ENCODE assay signal across 19 cellular contexts in genomic region chr2:139018252-139018651, GRCh38.
A peak's percentile ranks its signal among the peaks of the same experiment; 100 is the strongest.
DNase-seq lines count a peak whose midpoint lies in the region; ATAC-seq and TF ChIP-seq lines count a peak whose summit lies in the region.
"Had no signal": no experiment of that assay in that cellular context is flagged by ENCODE, and none has a peak within 500 bp of the region (broad histone marks: within the 10 kb centered on the region; RNA-seq: fewer than 3 reads in every experiment).

No MANE protein-coding gene starts in this region.

- H4K8ac ChIP-seq in neuronal stem cell (ENCODE audit: low read depth, low read length): peak overlapping the region; percentile 93

- H3K4me1 Mint-ChIP-seq in chondrocyte (ENCODE audit: low read depth) (no peaks in the 10 kb centered on the region), immature natural killer cell (no peaks in the 10 kb centered on the region)
- H3K4me1 Mint-ChIP-seq in stimulated activated effector memory CD8-positive, alpha-beta T cell treated with anti-CD3 and anti-CD28 coated beads, Interleukin-12 subunit alpha, Interleukin-12 subunit beta, amount 100 ng/mL, for 72 hours: no peaks in the 10 kb centered on the region
- H3K4me1 Mint-ChIP-seq: B cell had no signal

- peak overlapping the region; percentile 31 for H3K23ac ChIP-seq in neuronal stem cell (ENCODE audit: low read depth, low read length, poor library complexity)

- DNase-seq in chondrocyte (ENCODE audit: low spot score) (peak; percentile 69), neuronal stem cell (ENCODE audit: low spot score) (no peak), aorta (no peak), immature natural killer cell (no peak), colonic mucosa (no peak)
- no peak for DNase-seq in stimulated activated effector memory CD8-positive, alpha-beta T cell treated with anti-CD3 and anti-CD28 coated beads, Interleukin-12 subunit alpha, Interleukin-12 subunit beta, amount 100 ng/mL, for 72 hours (ENCODE audit: low spot score in 2 of 2)
- DNase-seq in activated CD4-positive, alpha-beta T cell treated with anti-CD3 and anti-CD28 coated beads for 1 hour: no peak
- DNase-seq: AML-193; Caco-2; Calu3; CD4-positive, alpha-beta T cell; CD8-positive, alpha-beta T cell; DMS79 treated with DMSO at 0.1 percent for 48 hours; GF-D8 had no signal

- no peak overlapping the region for H2BK15ac ChIP-seq in neuronal stem cell (ENCODE audit: low read length)

- TF ChIP-seq CTCF in chondrocyte (IDR thresholded peaks at IDR 0.05) (no peak), colonic mucosa (IDR thresholded peaks at IDR 0.05) (no peak)

- peaks cover 49% of the 10 kb centered on the region for H3K9me3 Mint-ChIP-seq in chondrocyte (ENCODE audit: low read depth)
- peaks cover 32% of the 10 kb centered on the region for H3K9me3 Mint-ChIP-seq in stimulated activated effector memory CD8-positive, alpha-beta T cell treated with anti-CD3 and anti-CD28 coated beads, Interleukin-12 subunit alpha, Interleukin-12 subunit beta, amount 100 ng/mL, for 72 hours
- peaks cover 18 to 62% (median 29%) of the 10 kb centered on the region in 6 donors for H3K9me3 Mint-ChIP-seq in immature natural killer cell

- no peak overlapping the region for H2AFZ ChIP-seq in neuronal stem cell (ENCODE audit: low read length)

- H3K18ac ChIP-seq in neuronal stem cell (ENCODE audit: low read length): peak overlapping the region; percentile 76

- H3K79me1 ChIP-seq in neuronal stem cell (ENCODE audit: low read depth, low read length): no peaks in the 10 kb centered on the region

- no peak overlapping the region for H2BK5ac ChIP-seq in neuronal stem cell (ENCODE audit: low read length)

- H3K36me3 ChIP-seq in neuronal stem cell (replicated peaks in 1 of 2; ENCODE audit: control insufficient read depth in 2 of 2, insufficient read depth in 2 of 2, low read length in 2 of 2) (no peaks in the 10 kb centered on the region), aorta (ENCODE audit: control insufficient read depth in 1 of 2, insufficient read depth in 2 of 2, low read length in 1 of 2) (no peaks in the 10 kb centered on the region), colonic mucosa (no peaks in the 10 kb centered on the region)
- H3K36me3 ChIP-seq: BLaER1 treated with 17β-estradiol and CSF1 and Interleukin-3, amounts not matched to agents 10 nM and 100 nM had no signal

- peak overlapping the region; percentile 38 for H3K14ac ChIP-seq in neuronal stem cell (ENCODE audit: low read length)

- H2BK12ac ChIP-seq in neuronal stem cell (ENCODE audit: low read length): no peak overlapping the region

- no peak overlapping the region for H4K91ac ChIP-seq in neuronal stem cell (ENCODE audit: low read depth, low read length, poor library complexity)

- H3K9me3 ChIP-seq in neuronal stem cell (replicated peaks in 1 of 2; ENCODE audit: control insufficient read depth in 2 of 2, insufficient read depth in 1 of 2, low read depth in 1 of 2, low read length in 2 of 2) (no peaks in the 10 kb centered on the region), aorta (ENCODE audit: control insufficient read depth, low read length) (peaks cover 6% of the 10 kb centered on the region), colonic mucosa (no peaks in the 10 kb centered on the region)
- H3K9me3 ChIP-seq: A549, Caco-2 had no signal

- peaks cover 14% of the 10 kb centered on the region for H3K36me3 Mint-ChIP-seq in chondrocyte (ENCODE audit: low read depth)
- H3K36me3 Mint-ChIP-seq in stimulated activated effector memory CD8-positive, alpha-beta T cell treated with anti-CD3 and anti-CD28 coated beads, Interleukin-12 subunit alpha, Interleukin-12 subunit beta, amount 100 ng/mL, for 72 hours: no peaks in the 10 kb centered on the region
- H3K36me3 Mint-ChIP-seq in immature natural killer cell: no peaks in the 10 kb centered on the region
- H3K36me3 Mint-ChIP-seq: CD8-positive, alpha-beta T cell had no signal

- no CpG with 5 or more reads among the region's 2 CpGs for WGBS in neuronal stem cell (ENCODE audit: extremely low coverage in 2 of 2, insufficient read length in 2 of 2, insufficient replicate concordance in 1 of 2), 2 donors
- WGBS in aorta, 2 donors: 70 to 87% methylated on average over 2 of the region's 2 CpGs

- H3K27ac ChIP-seq in neuronal stem cell (replicated peaks; ENCODE audit: low read length) (no peak overlapping the region), aorta (ENCODE audit: low read depth in 1 of 2, low read length in 2 of 2) (no peak overlapping the region), colonic mucosa (no peak overlapping the region)
- H3K27ac ChIP-seq: 22Rv1; A549; BLaER1 treated with 17β-estradiol and CSF1 and Interleukin-3, amounts not matched to agents 10 nM and 100 nM; C4-2B had no signal

- no peak overlapping the region for H3K4me2 ChIP-seq in neuronal stem cell (ENCODE audit: insufficient read depth, low read length, poor library complexity, severe bottlenecking)
- H3K4me2 ChIP-seq: A549; BLaER1 treated with 17β-estradiol and CSF1 and Interleukin-3, amounts not matched to agents 10 nM and 100 nM had no signal

- H3K4me3 Mint-ChIP-seq in chondrocyte (ENCODE audit: unreplicated experiment) (no peak overlapping the region), immature natural killer cell (no peak overlapping the region)
- H3K4me3 Mint-ChIP-seq in stimulated activated effector memory CD8-positive, alpha-beta T cell treated with anti-CD3 and anti-CD28 coated beads, Interleukin-12 subunit alpha, Interleukin-12 subunit beta, amount 100 ng/mL, for 72 hours: no peak overlapping the region
- H3K4me3 Mint-ChIP-seq: B cell; CD4-positive, alpha-beta T cell; CD8-positive, alpha-beta T cell had no signal

- H3K9ac ChIP-seq in neuronal stem cell (ENCODE audit: low read depth, low read length, poor library complexity): no peak overlapping the region
- no peak overlapping the region for H3K9ac ChIP-seq in colonic mucosa (ENCODE audit: low read depth in 2 of 2, low read length in 2 of 2)
- H3K9ac ChIP-seq: BLaER1 treated with 17β-estradiol and CSF1 and Interleukin-3, amounts not matched to agents 10 nM and 100 nM had no signal

- H3K27me3 Mint-ChIP-seq in chondrocyte (ENCODE audit: low read depth) (peaks cover 55% of the 10 kb centered on the region), immature natural killer cell (ENCODE audit: low read depth in 3 of 3) (peaks cover 0 to 4% (median 1%) of the 10 kb centered on the region in 3 donors)
- H3K27me3 Mint-ChIP-seq: B cell; CD4-positive, alpha-beta T cell had no signal

- no peaks in the 10 kb centered on the region for H3K27me3 ChIP-seq in neuronal stem cell (ENCODE audit: control insufficient read depth in 3 of 3, insufficient read depth in 3 of 3, low read depth in 1 of 3, low read length in 3 of 3)
- H3K27me3 ChIP-seq in aorta (ENCODE audit: control insufficient read depth in 1 of 2, insufficient read depth in 2 of 2, low read length in 1 of 2): no peaks in the 10 kb centered on the region
- no peaks in the 10 kb centered on the region for H3K27me3 ChIP-seq in colonic mucosa
- H3K27me3 ChIP-seq: BLaER1 treated with 17β-estradiol and CSF1 and Interleukin-3, amounts not matched to agents 10 nM and 100 nM had no signal

- no peak overlapping the region for H2AK5ac ChIP-seq in neuronal stem cell (ENCODE audit: low read depth, low read length)

- no peak overlapping the region for H3K4ac ChIP-seq in neuronal stem cell (ENCODE audit: low read length)

- no peaks in the 10 kb centered on the region for H3K4me1 ChIP-seq in neuronal stem cell (ENCODE audit: control insufficient read depth in 2 of 2, insufficient read depth in 1 of 2, low read depth in 1 of 2, low read length in 2 of 2)
- no peaks in the 10 kb centered on the region for H3K4me1 ChIP-seq in aorta (ENCODE audit: control insufficient read depth in 1 of 2, insufficient read depth in 2 of 2, low read length in 2 of 2)
- no peaks in the 10 kb centered on the region for H3K4me1 ChIP-seq in colonic mucosa
- H3K4me1 ChIP-seq: A549; BLaER1 treated with 17β-estradiol and CSF1 and Interleukin-3, amounts not matched to agents 10 nM and 100 nM; Caco-2 had no signal

- intact Hi-C loops in aorta (cut with DNase I) (no loop called here), colonic mucosa (cut with DNase I) (no loop called here)

- H3K27ac Mint-ChIP-seq in chondrocyte (ENCODE audit: unreplicated experiment): no peak overlapping the region
- H3K27ac Mint-ChIP-seq in stimulated activated effector memory CD8-positive, alpha-beta T cell treated with anti-CD3 and anti-CD28 coated beads, Interleukin-12 subunit alpha, Interleukin-12 subunit beta, amount 100 ng/mL, for 72 hours: no peak overlapping the region
- no peak overlapping the region for H3K27ac Mint-ChIP-seq in immature natural killer cell
- H3K27ac Mint-ChIP-seq: B cell; CD4-positive, alpha-beta T cell; CD8-positive, alpha-beta T cell had no signal

- H3K4me3 ChIP-seq in neuronal stem cell (ENCODE audit: low read length in 2 of 2) (no peak overlapping the region), aorta (ENCODE audit: low read length in 2 of 2) (no peak overlapping the region), colonic mucosa (no peak overlapping the region)
- H3K4me3 ChIP-seq: A549; BLaER1 treated with 17β-estradiol and CSF1 and Interleukin-3, amounts not matched to agents 10 nM and 100 nM had no signal

- no peak overlapping the region for H2BK120ac ChIP-seq in neuronal stem cell (ENCODE audit: low read depth, low read length)

- ATAC-seq in stimulated activated effector memory CD8-positive, alpha-beta T cell treated with anti-CD3 and anti-CD28 coated beads, Interleukin-12 subunit alpha, Interleukin-12 subunit beta, amount 100 ng/mL, for 72 hours: peak; percentile 16
- peak; percentile 38 for ATAC-seq in aorta (ENCODE audit: low FRiP score)
- ATAC-seq: A549; CD8-positive, alpha-beta T cell had no signal
